In genomic region chr10:48798486-48799254, GRCh38 we compare ENCODE assay signal across 10 cellular contexts.
A peak's percentile ranks its signal among the peaks of the same experiment; 100 is the strongest.
DNase-seq lines count a peak whose midpoint lies in the region; ATAC-seq and TF ChIP-seq lines count a peak whose summit lies in the region.
"Had no signal": no experiment of that assay in that cellular context is flagged by ENCODE, and none has a peak within 500 bp of the region (broad histone marks: within the 10 kb centered on the region; RNA-seq: fewer than 3 reads in every experiment).

No MANE protein-coding gene starts in this region.

- POLR2A ChIA-PET in activated B cell treated with CpG ODN at 0.5 μM for 24 hours (lab: Charles Lee) = interaction anchor here (1.0 kb wide), 1 partner anchor 127 kb away, joined by 4 read pairs; no protein-coding TSS in a partner anchor

- no peak for ATAC-seq in activated B cell treated with CpG ODN at 0.5 μM for 24 hours (ENCODE audit: low read depth)
- ATAC-seq in stimulated activated naive CD8-positive, alpha-beta T cell treated with anti-CD3 and anti-CD28 coated beads, Interleukin-15, Interleukin-2, amounts not matched to agents 100 U/mL and 50 U/mL, for 24 hours = no peak
- ATAC-seq: right cardiac atrium had no signal

- H3K27ac ChIP-seq in spleen = peak overlapping the region; percentile 39 to 94 (median 88)

- H3K9me3 Mint-ChIP-seq in activated B cell treated with CpG ODN at 0.5 μM for 24 hours = no peaks in the 10 kb centered on the region
- H3K9me3 Mint-ChIP-seq: brain had no signal

- H3K9me3 ChIP-seq in spleen = no peaks in the 10 kb centered on the region

- CTCF ChIA-PET in activated B cell treated with CpG ODN at 0.5 μM for 24 hours (lab: Charles Lee) = interaction anchor here (1.1 kb wide), 1 partner anchor 141 kb away, joined by 4 read pairs; no protein-coding TSS in a partner anchor

- H3K27me3 ChIP-seq in spleen (replicated peaks in 1 of 7) = no peaks in the 10 kb centered on the region

- intact Hi-C loops in activated B cell treated with CpG ODN at 0.5 μM for 24 hours (cut with micrococcal nuclease) (no loop called here), spleen (cut with DNase I; ENCODE audit: low total_unique reads) (no loop called here)

- TF ChIP-seq POLR2A in spleen (IDR thresholded peaks at IDR 0.05) = no peak

- peaks cover 0 to 54% (median 14%) of the 10 kb centered on the region in 6 donors for H3K36me3 ChIP-seq in spleen

- H3K27me3 Mint-ChIP-seq in activated B cell treated with CpG ODN at 0.5 μM for 24 hours = no peaks in the 10 kb centered on the region

- DNase-seq in ELR (ENCODE audit: low read depth) = peak; percentile 79
- DNase-seq in activated B cell treated with CpG ODN at 0.5 μM for 24 hours = no peak
- peak; percentile 15 for DNase-seq in iris pigment epithelial cell (ENCODE audit: low read depth)
- DNase-seq in spleen = no peak
- no peak for DNase-seq in nucleus accumbens (lab: John Stamatoyannopoulos, UW)
- DNase-seq in stimulated activated naive CD8-positive, alpha-beta T cell treated with anti-CD3 and anti-CD28 coated beads, Interleukin-15, Interleukin-2, amounts not matched to agents 100 U/mL and 50 U/mL, for 24 hours = no peak
- no peak for DNase-seq in NCI-H128 (lab: John Stamatoyannopoulos, UW; ENCODE audit: unreplicated experiment)
- DNase-seq: DMS 273 treated with DMSO at 0.1 percent for 48 hours, right cardiac atrium had no signal

- peak overlapping the region in 1 of 8 donors; percentile 16 for H3K4me3 ChIP-seq in spleen

- H3K27ac Mint-ChIP-seq in activated B cell treated with CpG ODN at 0.5 μM for 24 hours = peak overlapping the region; percentile 92
- H3K27ac Mint-ChIP-seq: brain had no signal

- no peak overlapping the region for H3K4me3 Mint-ChIP-seq in activated B cell treated with CpG ODN at 0.5 μM for 24 hours
- H3K4me3 Mint-ChIP-seq: brain had no signal

- no peak for TF ChIP-seq CTCF in activated B cell treated with CpG ODN at 0.5 μM for 24 hours (IDR thresholded peaks at IDR 0.05)
- TF ChIP-seq CTCF in spleen (IDR thresholded peaks at IDR 0.05 in 8 of 11, conservative IDR thresholded peaks at IDR 0.05 in 3 of 11) = no peak

- H3K4me1 Mint-ChIP-seq in activated B cell treated with CpG ODN at 0.5 μM for 24 hours = peaks cover 58% of the 10 kb centered on the region

- H3K4me1 ChIP-seq in spleen = peaks cover 17 to 57% (median 49%) of the 10 kb centered on the region in 6 donors

- 64 to 78% (median 71%) methylated on average over 5 of the region's 5 CpGs for WGBS in spleen, 5 donors

- peaks cover 53% of the 10 kb centered on the region for H3K36me3 Mint-ChIP-seq in activated B cell treated with CpG ODN at 0.5 μM for 24 hours (ENCODE audit: low read depth)
- H3K36me3 Mint-ChIP-seq: brain had no signal

Comparison
In these comparisons a context has a peak if more than half of its experiments do, and no peak if none do; other contexts are left out.
1. DNase-seq: peak in ELR (single experiment) and iris pigment epithelial cell (single experiment); none in activated B cell treated with CpG ODN at 0.5 μM for 24 hours (single experiment), spleen (single experiment), nucleus accumbens (0 of 56), stimulated activated naive CD8-positive, alpha-beta T cell treated with anti-CD3 and anti-CD28 coated beads, Interleukin-15, Interleukin-2, amounts not matched to agents 100 U/mL and 50 U/mL, for 24 hours (single experiment) and NCI-H128 (single experiment).